ENCODE assay signal across 26 cellular contexts in genomic region chr17:14067347-14067746, GRCh38. TPM values are rescaled to one million over a fixed set of nuclear protein-coding genes. Genes with fewer than 3 reads are reported as not detected.
DNase-seq lines count a peak whose midpoint lies in the region; ATAC-seq, FAIRE-seq and TF ChIP-seq lines count a peak whose summit lies in the region.
"Had no signal": no experiment of that assay in that cellular context is flagged by ENCODE, and none has a peak within 500 bp of the region (broad histone marks: within the 10 kb centered on the region; RNA-seq: fewer than 3 reads in every experiment).

No MANE protein-coding gene starts in this region.

- peak overlapping the region in 3 of 4 donors; percentile 11 to 99 (median 99) for H3K4me3 Mint-ChIP-seq in CD4-positive, CD25-positive, alpha-beta regulatory T cell

- no peak overlapping the region for H3K9ac ChIP-seq in SU-DHL-6 (ENCODE audit: low read length)

- H3K36me3 ChIP-seq in CD4-positive, CD25-positive, alpha-beta regulatory T cell (ENCODE audit: control insufficient read depth, insufficient read depth, low read length), result peaks cover under 1% of the 10 kb centered on the region
- peaks cover 23% of the 10 kb centered on the region for H3K36me3 ChIP-seq in SU-DHL-6 (ENCODE audit: low read length)
- H3K36me3 ChIP-seq in pancreas, result no peaks in the 10 kb centered on the region

- H3K27me3 ChIP-seq in CD4-positive, CD25-positive, alpha-beta regulatory T cell (ENCODE audit: control insufficient read depth, insufficient read depth, low read length), result no peaks in the 10 kb centered on the region
- H3K27me3 ChIP-seq in SU-DHL-6 (ENCODE audit: low read length) (no peaks in the 10 kb centered on the region), pancreas (no peaks in the 10 kb centered on the region)
- H3K27me3 ChIP-seq: MG63 had no signal

- H3K9me3 ChIP-seq in CD4-positive, CD25-positive, alpha-beta regulatory T cell (ENCODE audit: control insufficient read depth in 2 of 2, low read length in 2 of 2), result no peaks in the 10 kb centered on the region
- H3K9me3 ChIP-seq in SU-DHL-6 (ENCODE audit: insufficient read depth, low read length) (peaks cover 4% of the 10 kb centered on the region; the same call in 1 of the 2 replicates), pancreas (no peaks in the 10 kb centered on the region)
- H3K9me3 ChIP-seq: MG63 had no signal

- H2AFZ ChIP-seq in SU-DHL-6 (ENCODE audit: low read depth, low read length, severe bottlenecking), result no peak overlapping the region

- no peaks in the 10 kb centered on the region for H3F3A ChIP-seq in SU-DHL-6 (ENCODE audit: insufficient read depth)

- DNase-seq in activated CD4-positive, CD25-positive, alpha-beta regulatory T cell (lab: John Stamatoyannopoulos, UW), result no peak
- no peak for DNase-seq in CD4-positive, CD25-positive, alpha-beta regulatory T cell
- peak; percentile 19 for DNase-seq in NCI-H2227 (lab: John Stamatoyannopoulos, UW; ENCODE audit: unreplicated experiment)
- no peak for DNase-seq in pancreas
- DNase-seq in cardiac septum (ENCODE audit: low spot score), result no peak
- no peak for DNase-seq in CD1c-positive myeloid dendritic cell (ENCODE audit: extremely low spot score)
- DNase-seq: Calu3, DMS79 treated with DMSO at 0.1 percent for 48 hours, MG63, NCI-H1105 treated with DMSO at 0.1 percent for 48 hours, NCI-H146, NCI-H1930, NCI-H2107, NCI-H446 treated with DMSO at 0.1 percent for 48 hours, NCI-H526, OCI-M1, Right ventricle myocardium superior had no signal

- H3K36me3 Mint-ChIP-seq in CD4-positive, CD25-positive, alpha-beta regulatory T cell, result peaks cover 13% of the 10 kb centered on the region

- peaks cover 97% of the 10 kb centered on the region for H3K79me2 ChIP-seq in SU-DHL-6 (ENCODE audit: insufficient read depth, low read length)

- peaks cover 38 to 74% (median 49%) of the 10 kb centered on the region in 4 donors for H3K4me1 Mint-ChIP-seq in CD4-positive, CD25-positive, alpha-beta regulatory T cell

- whole genome bisulfite sequencing in pancreas, 2 donors, result 83 to 85% methylated on average over 1 of the region's 1 CpG

- peaks cover 0 to 3% (median 0%) of the 10 kb centered on the region in 7 donors for H3K9me3 Mint-ChIP-seq in CD4-positive, CD25-positive, alpha-beta regulatory T cell

- H3K4me1 ChIP-seq in CD4-positive, CD25-positive, alpha-beta regulatory T cell (ENCODE audit: control insufficient read depth, insufficient read depth, low read length, poor library complexity, severe bottlenecking), result peaks cover 36% of the 10 kb centered on the region
- H3K4me1 ChIP-seq in pancreas, result peaks cover 11 to 19% (median 14%) of the 10 kb centered on the region in 3 donors

- TF ChIP-seq CTCF in SU-DHL-6 (IDR thresholded peaks at IDR 0.05; ENCODE audit: insufficient read depth, low read length, poor library complexity, severe bottlenecking) (no peak), pancreas (IDR thresholded peaks at IDR 0.05) (no peak)

- no peaks in the 10 kb centered on the region for H4K20me1 ChIP-seq in SU-DHL-6 (ENCODE audit: low read depth, low read length)

- no peak overlapping the region for H3K27ac ChIP-seq in CD4-positive, CD25-positive, alpha-beta regulatory T cell (ENCODE audit: insufficient read depth, low read length, poor library complexity, severe bottlenecking)
- H3K27ac ChIP-seq in SU-DHL-6 (ENCODE audit: low read depth, low read length), result no peak overlapping the region
- H3K27ac ChIP-seq in pancreas, result no peak overlapping the region
- H3K27ac ChIP-seq: 22Rv1, C4-2B had no signal

- ATAC-seq in activated CD4-positive, CD25-positive, alpha-beta regulatory T cell treated with anti-CD3 and anti-CD28 coated beads, Interleukin-2, amount 50 U/mL, for 24 hours, result peak; percentile 47 to 64
- no peak for ATAC-seq in CD4-positive, CD25-positive, alpha-beta regulatory T cell (ENCODE audit: low read depth in 2 of 2)
- no peak for ATAC-seq in pancreas
- ATAC-seq: HCT116, K562 had no signal

- intact Hi-C loops in pancreas (cut with DNase I), result no loop called here
- intact Hi-C loops in cardiac septum (cut with DNase I), result no loop called here

- no peak for FAIRE-seq in pancreas (lab: Jason Lieb, UNC)
- FAIRE-seq: GM19239, HTR-8/SVneo, K562 had no signal

- H3K9me2 ChIP-seq in SU-DHL-6 (replicated peaks; ENCODE audit: insufficient read depth, low read length), result no peaks in the 10 kb centered on the region

- peak overlapping the region; percentile 2 for H3K4me3 ChIP-seq in CD4-positive, CD25-positive, alpha-beta regulatory T cell (ENCODE audit: low read depth, low read length)
- H3K4me3 ChIP-seq in SU-DHL-6 (ENCODE audit: insufficient read depth, low read length, poor library complexity, severe bottlenecking) (no peak overlapping the region), pancreas (no peak overlapping the region)

- H3K27me3 Mint-ChIP-seq in CD4-positive, CD25-positive, alpha-beta regulatory T cell, result no peaks in the 10 kb centered on the region
- H3K27me3 Mint-ChIP-seq: B cell had no signal

- no peak overlapping the region for H3K27ac Mint-ChIP-seq in CD4-positive, CD25-positive, alpha-beta regulatory T cell
- H3K27ac Mint-ChIP-seq: B cell had no signal

- H3K4me2 ChIP-seq in SU-DHL-6 (ENCODE audit: low read depth, low read length, poor library complexity, severe bottlenecking), result peak overlapping the region; percentile 93

RNA-seq across cellular contexts. Expression of gene COX10, which starts 2.0 kb away (rescaled TPM):
- 21.6 TPM for total RNA-seq in CD4-positive, CD25-positive, alpha-beta regulatory T cell
- polyA plus RNA-seq in CD4-positive, CD25-positive, alpha-beta regulatory T cell, result 10 to 100 TPM; 26.2 to 32.5 (median 28.3) TPM
- total RNA-seq in pancreas (10 to 100 TPM in 1 of 6 donors, 1 to 10 TPM in 5; 4.4 to 10.3 (median 6.7) TPM), cardiac septum (43.3 TPM)
- 1 to 10 TPM; 4.6 TPM for polyA plus RNA-seq in pancreas

Comparison
In these comparisons a context has a peak if more than half of its experiments do, and no peak if none do; other contexts are left out.
1. ATAC-seq: peak in activated CD4-positive, CD25-positive, alpha-beta regulatory T cell treated with anti-CD3 and anti-CD28 coated beads, Interleukin-2, amount 50 U/mL, for 24 hours (2 of 2); none in CD4-positive, CD25-positive, alpha-beta regulatory T cell (0 of 2) and pancreas (0 of 4).